Comparison of ENCODE assay signal across 20 cellular contexts in genomic region chr6:134689177-134689576, GRCh38.
DNase-seq lines count a peak whose midpoint lies in the region; ATAC-seq and TF ChIP-seq lines count a peak whose summit lies in the region.
"Had no signal": no experiment of that assay in that cellular context is flagged by ENCODE, and none has a peak within 500 bp of the region (broad histone marks: within the 10 kb centered on the region; RNA-seq: fewer than 3 reads in every experiment).

No MANE protein-coding gene starts in this region.

- H3K4me1 Mint-ChIP-seq in chondrocyte (ENCODE audit: low read depth): peaks cover 39% of the 10 kb centered on the region
- H3K4me1 Mint-ChIP-seq in mesothelial cell of epicardium: peaks cover 11% of the 10 kb centered on the region
- no peaks in the 10 kb centered on the region for H3K4me1 Mint-ChIP-seq in activated T-cell treated with anti-CD3 and anti-CD28 coated beads, Interleukin-2, amount 50 U/mL, for 72 hours (ENCODE audit: low read depth)
- H3K4me1 Mint-ChIP-seq: activated CD4-positive, alpha-beta T cell treated with anti-CD3 and anti-CD28 coated beads, Interleukin-2, amount 10 ng/mL, durations not matched to agents 24 days and 14 days had no signal

- peak; percentile 39 for DNase-seq in G401 (ENCODE audit: low spot score)
- no peak for DNase-seq in chondrocyte (ENCODE audit: low spot score)
- DNase-seq in hippocampal formation (lab: John Stamatoyannopoulos, UW): peak; percentile 63 to 92
- DNase-seq in posterior cingulate gyrus: peak in 9 of 10 donors; percentile 50 to 91 (median 74)
- DNase-seq in NCI-H82 treated with DMSO at 0.1 percent for 48 hours (lab: John Stamatoyannopoulos, UW; ENCODE audit: unreplicated experiment): no peak
- no peak for DNase-seq in mesothelial cell of epicardium (ENCODE audit: low spot score in 2 of 2, unreplicated experiment in 2 of 2)
- DNase-seq in activated T-cell treated with anti-CD3 and anti-CD28 coated beads, Interleukin-2, amount 50 U/mL, for 72 hours: no peak
- DNase-seq: activated CD4-positive, alpha-beta T cell treated with anti-CD3 and anti-CD28 coated beads, Interleukin-2, amount 10 ng/mL, durations not matched to agents 24 days and 14 days; activated effector memory CD4-positive, alpha-beta T cell treated with anti-CD3 and anti-CD28 coated beads, Interleukin-2, amount 50 U/mL, for 16 hours; CD4-positive, alpha-beta T cell; effector CD4-positive, alpha-beta T cell; GOT3; MM.1S; NCI-H146; OCI-M1; stimulated activated CD4-positive, alpha-beta T cell treated with anti-CD3 and anti-CD28 coated beads, Interleukin-2, amount 100 ng/mL, for 24 hours; stimulated activated naive CD4-positive, alpha-beta T cell treated with Interleukin-2 at 50 U/mL for 16 hours; trophoblast cell had no signal

- in situ Hi-C loops in G401 (cut with HindIII; ENCODE audit: low sequenced_read_pairs): no loop called here

- ATAC-seq in HG03159 (IDR thresholded peaks at IDR 0.05; ENCODE audit: unreplicated experiment): no peak
- ATAC-seq in activated T-cell treated with anti-CD3 and anti-CD28 coated beads, Interleukin-2, amount 50 U/mL, for 72 hours (replicated peaks in 1 of 2): no peak

- H3K36me3 Mint-ChIP-seq in chondrocyte (ENCODE audit: low read depth) (no peaks in the 10 kb centered on the region), mesothelial cell of epicardium (no peaks in the 10 kb centered on the region)
- no peaks in the 10 kb centered on the region for H3K36me3 Mint-ChIP-seq in activated T-cell treated with anti-CD3 and anti-CD28 coated beads, Interleukin-2, amount 50 U/mL, for 72 hours (ENCODE audit: insufficient read depth in 2 of 2)

- H3K9me3 Mint-ChIP-seq in chondrocyte (ENCODE audit: low read depth): no peaks in the 10 kb centered on the region
- H3K9me3 Mint-ChIP-seq in mesothelial cell of epicardium: no peaks in the 10 kb centered on the region
- no peaks in the 10 kb centered on the region for H3K9me3 Mint-ChIP-seq in activated T-cell treated with anti-CD3 and anti-CD28 coated beads, Interleukin-2, amount 50 U/mL, for 72 hours
- H3K9me3 Mint-ChIP-seq: activated CD4-positive, alpha-beta T cell treated with anti-CD3 and anti-CD28 coated beads, Interleukin-2, amount 10 ng/mL, durations not matched to agents 24 days and 14 days; CD4-positive, alpha-beta T cell; T-helper 1 cell treated with Interleukin-12 subunit alpha and Interleukin-12 subunit beta and Interleukin-4 antibody, amounts not matched to agents 30 μg/mL and 1 μg/mL, for 36 hours had no signal

- H3K27me3 Mint-ChIP-seq in chondrocyte (ENCODE audit: low read depth) (no peaks in the 10 kb centered on the region), mesothelial cell of epicardium (ENCODE audit: low read depth) (no peaks in the 10 kb centered on the region)
- peaks cover 41% of the 10 kb centered on the region for H3K27me3 Mint-ChIP-seq in activated T-cell treated with anti-CD3 and anti-CD28 coated beads, Interleukin-2, amount 50 U/mL, for 72 hours (ENCODE audit: low read depth)

- TF ChIP-seq CTCF in chondrocyte (IDR thresholded peaks at IDR 0.05): no peak
- TF ChIP-seq CTCF in mesothelial cell of epicardium (IDR thresholded peaks at IDR 0.05; ENCODE audit: unreplicated experiment): no peak

- no peak overlapping the region for H3K4me3 Mint-ChIP-seq in chondrocyte (ENCODE audit: unreplicated experiment)
- H3K4me3 Mint-ChIP-seq in mesothelial cell of epicardium: no peak overlapping the region
- H3K4me3 Mint-ChIP-seq in activated T-cell treated with anti-CD3 and anti-CD28 coated beads, Interleukin-2, amount 50 U/mL, for 72 hours: no peak overlapping the region
- H3K4me3 Mint-ChIP-seq: activated CD4-positive, alpha-beta T cell treated with anti-CD3 and anti-CD28 coated beads, Interleukin-2, amount 10 ng/mL, durations not matched to agents 24 days and 14 days; CD4-positive, alpha-beta T cell; T-helper 1 cell treated with Interleukin-12 subunit alpha and Interleukin-12 subunit beta and Interleukin-4 antibody, amounts not matched to agents 30 μg/mL and 1 μg/mL, for 36 hours had no signal

- intact Hi-C loops in posterior cingulate gyrus (cut with DNase I): loop anchor here (5.0 kb wide), 1 partner anchor 122 kb away; no protein-coding TSS in a partner anchor

- H3K27ac Mint-ChIP-seq in chondrocyte (ENCODE audit: unreplicated experiment) (peak overlapping the region; percentile 20), mesothelial cell of epicardium (no peak overlapping the region)
- no peak overlapping the region for H3K27ac Mint-ChIP-seq in activated T-cell treated with anti-CD3 and anti-CD28 coated beads, Interleukin-2, amount 50 U/mL, for 72 hours
- H3K27ac Mint-ChIP-seq: activated CD4-positive, alpha-beta T cell treated with anti-CD3 and anti-CD28 coated beads, Interleukin-2, amount 10 ng/mL, durations not matched to agents 24 days and 14 days; CD4-positive, alpha-beta T cell; T-helper 1 cell treated with Interleukin-12 subunit alpha and Interleukin-12 subunit beta and Interleukin-4 antibody, amounts not matched to agents 30 μg/mL and 1 μg/mL, for 36 hours had no signal

Comparison
In these comparisons a context has a peak if more than half of its experiments do, and no peak if none do; other contexts are left out.
1. DNase-seq: peak in G401 (single experiment), hippocampal formation (2 of 2) and posterior cingulate gyrus (9 of 10); none in chondrocyte (single experiment), NCI-H82 treated with DMSO at 0.1 percent for 48 hours (single experiment), mesothelial cell of epicardium (0 of 2) and activated T-cell treated with anti-CD3 and anti-CD28 coated beads, Interleukin-2, amount 50 U/mL, for 72 hours (0 of 2).